ENCODE assay signal across 9 cellular contexts in the genomic region with DNA sequence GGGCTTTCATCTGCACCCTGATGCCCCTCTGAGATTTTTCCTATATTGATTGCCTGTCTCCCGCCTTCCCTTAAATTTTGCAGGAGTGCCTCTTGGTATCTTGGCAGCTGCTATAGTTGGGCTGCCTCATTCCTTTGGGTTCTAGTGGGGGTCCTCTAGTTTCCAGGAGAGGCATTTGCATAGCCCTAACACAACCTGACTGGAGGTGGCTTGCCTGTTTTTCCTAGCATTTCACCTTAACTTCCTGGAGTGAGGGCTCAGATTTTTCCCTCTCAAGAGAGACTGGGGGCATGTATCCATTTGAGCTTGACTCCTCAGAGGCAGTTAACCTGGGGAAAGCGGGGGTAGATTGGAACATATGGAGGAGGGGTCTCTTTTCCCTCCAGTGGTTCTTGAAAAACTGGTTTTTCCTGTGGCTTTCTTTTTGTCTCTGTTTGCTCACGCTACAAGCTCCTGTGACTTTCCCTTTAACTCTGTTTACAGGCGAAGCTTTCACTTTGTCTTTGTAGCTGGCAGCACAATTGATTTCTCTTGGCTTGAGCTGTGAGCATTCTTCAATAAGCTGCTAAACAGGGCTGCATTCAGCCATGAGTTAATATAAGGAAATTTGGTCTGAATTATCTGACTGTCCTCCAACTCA. TPM values are rescaled to one million over a fixed set of nuclear protein-coding genes. Genes with fewer than 3 reads are reported as not detected.
A peak's percentile ranks its signal among the peaks of the same experiment; 100 is the strongest.
DNase-seq lines count a peak whose midpoint lies in the region; ATAC-seq, FAIRE-seq and TF ChIP-seq lines count a peak whose summit lies in the region.
"Had no signal": no experiment of that assay in that cellular context is flagged by ENCODE, and none has a peak within 500 bp of the region (broad histone marks: within the 10 kb centered on the region; RNA-seq: fewer than 3 reads in every experiment).

No MANE protein-coding gene starts in this region.

- peak; percentile 73 to 79 (median 74) for ATAC-seq in right lobe of liver
- ATAC-seq in GM18519 (IDR thresholded peaks at IDR 0.05; ENCODE audit: low FRiP score, unreplicated experiment): no peak

- H3K36me3 ChIP-seq in HUES64 (ENCODE audit: insufficient read depth, low read length) (no peaks in the 10 kb centered on the region), bronchial epithelial cell (ENCODE audit: control insufficient read depth, insufficient read depth, low read length) (no peaks in the 10 kb centered on the region), right lobe of liver (no peaks in the 10 kb centered on the region), uterus (no peaks in the 10 kb centered on the region)
- H3K36me3 ChIP-seq: neutrophil had no signal

- no peak for FAIRE-seq in bronchial epithelial cell (lab: Jason Lieb, UNC)

- peak; percentile 41 for DNase-seq in bronchial epithelial cell (ENCODE audit: low read depth)
- DNase-seq in right lobe of liver: no peak
- no peak for DNase-seq in uterus
- DNase-seq in SKM-1 (lab: John Stamatoyannopoulos, UW; ENCODE audit: unreplicated experiment): no peak
- no peak for DNase-seq in NCI-H1930 (lab: John Stamatoyannopoulos, UW)

- peak overlapping the region; percentile 43 for H3K4me3 ChIP-seq in HUES64 (ENCODE audit: low read length)
- peak overlapping the region; percentile 19 for H3K4me3 ChIP-seq in bronchial epithelial cell (ENCODE audit: low read depth, low read length)
- peak overlapping the region; percentile 7 to 46 (median 45) for H3K4me3 ChIP-seq in right lobe of liver
- peak overlapping the region in 1 of 2 donors; percentile 18 for H3K4me3 ChIP-seq in uterus

- WGBS in HUES64: 69% methylated on average over 4 of the region's 4 CpGs
- WGBS in right lobe of liver (ENCODE audit: insufficient coverage, low coverage, low lambda C conversion rate, missing lambda C conversion rate): 27% methylated on average over 4 of the region's 4 CpGs

- intact Hi-C loops in right lobe of liver (cut with DNase I): no loop called here
- intact Hi-C loops in uterus (cut with DNase I; ENCODE audit: low total_unique reads): no loop called here

- H3K9me3 ChIP-seq in HUES64 (ENCODE audit: insufficient read depth, low read depth, low read length): no peaks in the 10 kb centered on the region
- H3K9me3 ChIP-seq in right lobe of liver: no peaks in the 10 kb centered on the region
- H3K9me3 ChIP-seq in uterus: no peaks in the 10 kb centered on the region
- H3K9me3 ChIP-seq: neutrophil had no signal

- TF ChIP-seq POLR2A in right lobe of liver (IDR thresholded peaks at IDR 0.05) (no peak), uterus (IDR thresholded peaks at IDR 0.05) (no peak)

- H3K27me3 ChIP-seq in HUES64 (ENCODE audit: insufficient read depth, low read length): no peaks in the 10 kb centered on the region
- H3K27me3 ChIP-seq in bronchial epithelial cell (ENCODE audit: control insufficient read depth, insufficient read depth, low read length): no peaks in the 10 kb centered on the region
- no peaks in the 10 kb centered on the region for H3K27me3 ChIP-seq in right lobe of liver
- no peaks in the 10 kb centered on the region for H3K27me3 ChIP-seq in uterus
- H3K27me3 ChIP-seq: neutrophil had no signal

- H3K9ac ChIP-seq in HUES64 (ENCODE audit: low read depth, low read length): peak overlapping the region; percentile 64

- TF ChIP-seq CTCF in 22Rv1 (IDR thresholded peaks at IDR 0.05) (no peak), bronchial epithelial cell (IDR thresholded peaks at IDR 0.05; ENCODE audit: insufficient read depth, low read length, severe bottlenecking) (no peak), right lobe of liver (IDR thresholded peaks at IDR 0.05) (no peak), uterus (IDR thresholded peaks at IDR 0.05) (no peak)

- H3K4me1 ChIP-seq in HUES64 (ENCODE audit: insufficient read depth, low read length) (peaks cover 42% of the 10 kb centered on the region), right lobe of liver (peaks cover 0 to 31% (median 5%) of the 10 kb centered on the region in 4 donors), uterus (no peaks in the 10 kb centered on the region)

- H3K27ac ChIP-seq in 22Rv1 (peak overlapping the region; percentile 65), HUES64 (ENCODE audit: low read depth, low read length) (peak overlapping the region; percentile 95), right lobe of liver (peak overlapping the region; percentile 55 to 88 (median 65)), uterus (peak overlapping the region in 1 of 2 donors; percentile 32)
- H3K27ac ChIP-seq: neutrophil had no signal

RNA-seq across cellular contexts. Expression of a gene that starts 45.9 kb away (rescaled TPM):
- polyA plus RNA-seq in HUES64 (2013, experiment 1 of 2): not detected
- not detected for polyA plus RNA-seq in HUES64 (2013, experiment 2 of 2)
- total RNA-seq in bronchial epithelial cell: not detected in 2 replicates
- total RNA-seq in right lobe of liver: 10 to 100 TPM; 17.5 to 45.2 (median 30.9) TPM
- total RNA-seq in uterus: not detected

Comparison
In these comparisons a context has a peak if more than half of its experiments do, and no peak if none do; other contexts are left out.
1. RNA of a gene that starts 45.9 kb away (total RNA-seq): 17.5 to 45.2 TPM in right lobe of liver; not detected in bronchial epithelial cell and not detected in uterus; every median in the first group is over 10 times any median in the second.